In the genomic region with DNA sequence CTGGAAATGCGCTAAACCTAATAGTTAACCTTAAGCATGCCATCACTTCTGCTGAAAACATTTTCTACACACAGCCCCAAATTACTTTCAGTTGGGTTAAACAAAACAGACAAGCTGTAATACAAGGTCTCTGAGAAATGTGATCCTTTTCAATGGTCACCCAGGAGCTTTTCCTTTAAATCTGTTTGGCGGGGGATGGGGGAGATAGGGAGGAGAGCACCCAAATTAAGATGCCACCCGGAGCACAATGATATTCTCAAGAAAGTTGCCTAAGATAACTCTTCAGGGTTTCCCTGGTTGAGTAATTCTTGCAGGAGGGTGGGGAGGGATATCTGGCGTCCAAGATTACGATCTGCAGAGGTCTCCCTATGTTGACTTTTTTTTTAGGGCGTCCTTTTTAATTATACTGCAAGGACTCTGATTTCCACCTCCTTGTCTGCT, we compare ENCODE assay signal across 8 cellular contexts. TPM values are rescaled to one million over a fixed set of nuclear protein-coding genes. Genes with fewer than 3 reads are reported as not detected.
DNase-seq lines count a peak whose midpoint lies in the region; ATAC-seq and TF ChIP-seq lines count a peak whose summit lies in the region.

No MANE protein-coding gene starts in this region.

- no peaks in the 10 kb centered on the region for H3K9me3 ChIP-seq in Loucy (ENCODE audit: insufficient read depth, low read depth, low read length)

- TF ChIP-seq CTCF in Calu3 (IDR thresholded peaks at IDR 0.05; ENCODE audit: unreplicated experiment) (no peak), Loucy (conservative IDR thresholded peaks at IDR 0.05; ENCODE audit: low read length) (no peak)

- H4K20me1 ChIP-seq in Loucy (ENCODE audit: insufficient read depth, low read length, poor library complexity, severe bottlenecking) = no peaks in the 10 kb centered on the region

- peaks cover 5% of the 10 kb centered on the region for H3K27me3 ChIP-seq in Loucy (ENCODE audit: insufficient read depth, low read length, poor library complexity, severe bottlenecking)

- BruUV-seq in Calu3 (replicated peaks; lab: Mats Ljungman, UMichigan) = no TSS peak

- H3K4me2 ChIP-seq in Loucy (ENCODE audit: low read depth, low read length, poor library complexity, severe bottlenecking) = peak overlapping the region; percentile 68

- intact Hi-C loops in Calu3 (cut with micrococcal nuclease; ENCODE audit: unreplicated experiment) = loop anchor here (2.0 to 5.0 kb wide), 7 partner anchors 42 to 311 kb away; no protein-coding TSS in a partner anchor

- H2AFZ ChIP-seq in Loucy (ENCODE audit: low read length) = no peak overlapping the region

- H3K4me3 Mint-ChIP-seq in Calu3 (ENCODE audit: low read depth, unreplicated experiment) = peak overlapping the region; percentile 80
- H3K4me3 Mint-ChIP-seq in central memory CD8-positive, alpha-beta T cell = peak overlapping the region; percentile 81

- H3K4me1 Mint-ChIP-seq in Calu3 (ENCODE audit: low read depth, unreplicated experiment) = peaks cover 59% of the 10 kb centered on the region
- peaks cover 28% of the 10 kb centered on the region for H3K4me1 Mint-ChIP-seq in central memory CD8-positive, alpha-beta T cell

- no peaks in the 10 kb centered on the region for H3K9me2 ChIP-seq in Loucy (replicated peaks; ENCODE audit: low read depth, low read length)

- H3K9me3 Mint-ChIP-seq in Calu3 (ENCODE audit: low read depth, unreplicated experiment) = no peaks in the 10 kb centered on the region
- H3K9me3 Mint-ChIP-seq in central memory CD8-positive, alpha-beta T cell = no peaks in the 10 kb centered on the region

- no peaks in the 10 kb centered on the region for H3K36me3 ChIP-seq in Loucy (ENCODE audit: insufficient read depth, low read length)

- no peaks in the 10 kb centered on the region for H3F3A ChIP-seq in Loucy (ENCODE audit: low read depth)

- no peak for ATAC-seq in central memory CD8-positive, alpha-beta T cell (replicated peaks; ENCODE audit: extremely low read depth, poor library complexity, severe bottlenecking)
- ATAC-seq in GM18868 (IDR thresholded peaks at IDR 0.05; ENCODE audit: unreplicated experiment) (no peak), HG02642 (IDR thresholded peaks at IDR 0.05; ENCODE audit: poor library complexity, unreplicated experiment) (no peak)

- H3K27ac Mint-ChIP-seq in Calu3 (ENCODE audit: unreplicated experiment) = peak overlapping the region; percentile 48
- no peak overlapping the region for H3K27ac Mint-ChIP-seq in central memory CD8-positive, alpha-beta T cell (ENCODE audit: low read depth)

- H3K27me3 Mint-ChIP-seq in Calu3 (ENCODE audit: unreplicated experiment) = no peaks in the 10 kb centered on the region
- peaks cover 59% of the 10 kb centered on the region for H3K27me3 Mint-ChIP-seq in central memory CD8-positive, alpha-beta T cell

- DNase-seq in Calu3 = no peak
- no peak for DNase-seq in central memory CD8-positive, alpha-beta T cell (ENCODE audit: low spot score in 2 of 2)
- DNase-seq in midbrain (lab: John Stamatoyannopoulos, UW) = peak; percentile 50
- DNase-seq in SK-N-DZ (ENCODE audit: low spot score) = no peak
- no peak for DNase-seq in glomerular visceral epithelial cell (ENCODE audit: extremely low spot score)

- no peaks in the 10 kb centered on the region for H3K79me2 ChIP-seq in Loucy (ENCODE audit: insufficient read depth, low read length)

- peaks cover 37% of the 10 kb centered on the region for H3K36me3 Mint-ChIP-seq in Calu3 (ENCODE audit: insufficient read depth, unreplicated experiment)
- H3K36me3 Mint-ChIP-seq in central memory CD8-positive, alpha-beta T cell (ENCODE audit: insufficient read depth) = peaks cover 4% of the 10 kb centered on the region

- peak overlapping the region; percentile 49 for H3K4me3 ChIP-seq in Loucy (ENCODE audit: low read length, poor library complexity, severe bottlenecking)

- peaks cover 21% of the 10 kb centered on the region for H3K4me1 ChIP-seq in Loucy (ENCODE audit: insufficient read depth, low read length, poor library complexity, severe bottlenecking)

- no peak overlapping the region for H3K9ac ChIP-seq in Loucy (ENCODE audit: low read depth, low read length, poor library complexity, severe bottlenecking)

- CTCF ChIA-PET in Calu3 (lab: Charles Lee) = interaction anchor here (0.5 to 2.9 kb wide), 6 partner anchors 9 to 526 kb away, joined by 4 to 21 read pairs (median 6); a partner anchor contains a TSS

RNA-seq across cellular contexts. Expression of a gene that starts 1.0 kb away (rescaled TPM):
- total RNA-seq in Calu3 (2022) = 17.0 and 19.3 TPM in 2 replicates
- polyA plus RNA-seq in SK-N-DZ (2014; cell fraction: cytosol; rRNA removed) = 1.4 and 3.1 TPM in 2 replicates
- 0.49 and 0.73 TPM in 2 replicates for polyA plus RNA-seq in SK-N-DZ (2014; cell fraction: nucleus; rRNA removed)
